Comparison of ENCODE assay signal across 2 cellular contexts in the genomic region with DNA sequence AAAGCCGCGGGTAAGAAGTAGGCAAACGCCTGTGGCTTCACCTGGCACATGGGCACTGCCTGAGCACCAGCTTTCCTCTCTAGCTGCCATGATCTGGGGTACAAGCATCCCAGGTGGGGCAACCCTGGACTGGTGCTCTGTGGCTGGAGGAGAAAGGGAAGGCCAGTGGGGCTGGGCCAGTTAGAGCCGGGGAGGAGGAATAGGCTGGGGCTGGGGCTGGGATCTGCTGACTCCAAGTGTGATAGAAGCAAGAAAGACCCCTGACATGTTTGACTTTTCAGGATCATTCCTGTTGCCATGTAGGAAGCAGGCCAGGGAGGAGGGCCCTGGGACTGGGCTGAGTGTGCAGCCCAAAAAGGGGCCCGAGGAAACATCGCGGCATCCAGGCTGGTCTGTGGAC. TPM values are rescaled to one million over a fixed set of nuclear protein-coding genes. Genes with fewer than 3 reads are reported as not detected.
"Had no signal": no experiment of that assay in that cellular context is flagged by ENCODE, and none has a peak within 500 bp of the region (broad histone marks: within the 10 kb centered on the region; RNA-seq: fewer than 3 reads in every experiment).

No MANE protein-coding gene starts in this region.

RNA-seq across cellular contexts. Expression of a gene that starts 48.5 kb away (rescaled TPM):
- total RNA-seq: esophagus mucosa, mammary epithelial cell had no signal
